ENCODE assay signal across 39 cellular contexts in genomic region chr10:130080461-130080814, GRCh38.
"Had no signal": no experiment of that assay in that cellular context is flagged by ENCODE, and none has a peak within 500 bp of the region (broad histone marks: within the 10 kb centered on the region; RNA-seq: fewer than 3 reads in every experiment).

No MANE protein-coding gene starts in this region.

- H3K4me3 ChIP-seq: adrenal gland, breast epithelium, cardiac muscle cell, esophagus muscularis mucosa, gastrocnemius medialis, heart left ventricle had no signal

- H3K36me3 Mint-ChIP-seq: activated CD8-positive, alpha-beta memory T cell treated with anti-CD3 and anti-CD28 coated beads, Interleukin-2, amount 10 ng/mL, durations not matched to agents 7 days and 5 days; brain had no signal

- H3K27me3 ChIP-seq: adrenal gland, breast epithelium, cardiac muscle cell, esophagus muscularis mucosa, foreskin keratinocyte, gastrocnemius medialis, heart left ventricle had no signal

- DNase-seq: activated CD4-positive, alpha-beta memory T cell treated with anti-CD3 and anti-CD28 coated beads for 36 hours; activated CD4-positive, alpha-beta T cell treated with anti-CD3 and anti-CD28 coated beads for 36 hours; activated CD4-positive, alpha-beta T cell treated with anti-CD3 and anti-CD28 coated beads, Interleukin-2, amount 10 ng/mL, durations not matched to agents 24 days and 14 days; activated CD4-positive, CD25-positive, alpha-beta regulatory T cell; activated CD4-positive, CD25-positive, alpha-beta regulatory T cell treated with anti-CD3 and anti-CD28 coated beads, Interleukin-2, amount 50 U/mL, for 72 hours; activated CD8-positive, alpha-beta memory T cell treated with anti-CD3 and anti-CD28 coated beads, Interleukin-2, amount 10 ng/mL, durations not matched to agents 7 days and 5 days; activated CD8-positive, alpha-beta memory T cell treated with anti-CD3 and anti-CD28 coated beads, Interleukin-2, amount 50 U/mL, for 4 hours; activated CD8-positive, alpha-beta T cell treated with anti-CD3 and anti-CD28 coated beads, Interleukin-2, amount 10 ng/mL, durations not matched to agents 7 days and 5 days; activated effector memory CD4-positive, alpha-beta T cell treated with anti-CD3 and anti-CD28 coated beads, Interleukin-2, amount 50 U/mL, for 16 hours; activated naive CD4-positive, alpha-beta T cell treated with anti-CD3 and anti-CD28 coated beads for 36 hours; activated naive CD8-positive, alpha-beta T cell treated with anti-CD3 and anti-CD28 coated beads for 36 hours; activated naive CD8-positive, alpha-beta T cell treated with anti-CD3 and anti-CD28 coated beads, Interleukin-2, amount 50 U/mL, for 24 hours; activated T-cell treated with anti-CD3 and anti-CD28 coated beads, Interleukin-2, amount 50 U/mL, for 1 hour; activated T-cell treated with anti-CD3 and anti-CD28 coated beads, Interleukin-2, amount 50 U/mL, for 48 hours; adrenal gland; amygdala; aorta; central memory CD4-positive, alpha-beta T cell; cerebellar nuclear complex; cortex of kidney; dermis blood vessel endothelial cell; effector CD4-positive, alpha-beta T cell; effector memory CD8-positive, alpha-beta T cell; erythroblast; foreskin keratinocyte; gastrocnemius medialis; glutamatergic neuron; heart left ventricle; T-helper 1 cell; T-helper 17 cell; T1000 had no signal

- H3K4me3 Mint-ChIP-seq: activated CD4-positive, alpha-beta memory T cell treated with anti-CD3 and anti-CD28 coated beads for 36 hours; activated CD4-positive, alpha-beta T cell treated with anti-CD3 and anti-CD28 coated beads for 36 hours; activated CD4-positive, alpha-beta T cell treated with anti-CD3 and anti-CD28 coated beads, Interleukin-2, amount 10 ng/mL, durations not matched to agents 24 days and 14 days; activated CD8-positive, alpha-beta memory T cell treated with anti-CD3 and anti-CD28 coated beads, Interleukin-2, amount 10 ng/mL, durations not matched to agents 7 days and 5 days; activated CD8-positive, alpha-beta T cell treated with anti-CD3 and anti-CD28 coated beads, Interleukin-2, amount 10 ng/mL, durations not matched to agents 7 days and 5 days; activated naive CD4-positive, alpha-beta T cell treated with anti-CD3 and anti-CD28 coated beads for 36 hours; activated naive CD4-positive, alpha-beta T cell treated with anti-CD3 and anti-CD28 coated beads, Interleukin-2, amount 50 U/mL, for 24 hours; activated naive CD8-positive, alpha-beta T cell treated with anti-CD3 and anti-CD28 coated beads for 36 hours; activated naive CD8-positive, alpha-beta T cell treated with anti-CD3 and anti-CD28 coated beads, Interleukin-2, amount 50 U/mL, for 24 hours; activated T-helper 1 cell treated with anti-CD3 and anti-CD28 coated beads, Interleukin-12 subunit alpha, Interleukin-12 subunit beta, Interleukin-2, Interleukin-4 antibody, amounts not matched to agents 30 ng/mL and 10 ng/mL and 1 ng/mL, durations not matched to agents 14 hours and 24 hours and 36 hours; brain; effector memory CD8-positive, alpha-beta T cell; T-helper 17 cell; T-helper 2 cell treated with Interferon-gamma antibody and Interleukin-4, amounts not matched to agents 5 μg/mL and 100 μg/mL, for 36 hours had no signal

- H3K4me1 Mint-ChIP-seq: activated CD4-positive, alpha-beta T cell treated with anti-CD3 and anti-CD28 coated beads for 36 hours; activated CD4-positive, alpha-beta T cell treated with anti-CD3 and anti-CD28 coated beads, Interleukin-2, amount 10 ng/mL, durations not matched to agents 24 days and 14 days; activated CD8-positive, alpha-beta memory T cell treated with anti-CD3 and anti-CD28 coated beads, Interleukin-2, amount 10 ng/mL, durations not matched to agents 7 days and 5 days; activated naive CD4-positive, alpha-beta T cell treated with anti-CD3 and anti-CD28 coated beads, Interleukin-2, amount 50 U/mL, for 24 hours; activated naive CD8-positive, alpha-beta T cell treated with anti-CD3 and anti-CD28 coated beads for 36 hours; activated naive CD8-positive, alpha-beta T cell treated with anti-CD3 and anti-CD28 coated beads, Interleukin-2, amount 50 U/mL, for 24 hours; brain had no signal

- H3K36me3 ChIP-seq: adrenal gland, breast epithelium, cardiac muscle cell, gastrocnemius medialis had no signal

- H3K27me3 Mint-ChIP-seq: activated CD4-positive, alpha-beta memory T cell treated with anti-CD3 and anti-CD28 coated beads for 36 hours; activated CD4-positive, alpha-beta T cell treated with anti-CD3 and anti-CD28 coated beads for 36 hours; activated CD8-positive, alpha-beta memory T cell treated with anti-CD3 and anti-CD28 coated beads, Interleukin-2, amount 10 ng/mL, durations not matched to agents 7 days and 5 days; activated naive CD4-positive, alpha-beta T cell treated with anti-CD3 and anti-CD28 coated beads, Interleukin-2, amount 50 U/mL, for 24 hours; activated naive CD8-positive, alpha-beta T cell treated with anti-CD3 and anti-CD28 coated beads for 36 hours; activated naive CD8-positive, alpha-beta T cell treated with anti-CD3 and anti-CD28 coated beads, Interleukin-2, amount 50 U/mL, for 24 hours; effector memory CD8-positive, alpha-beta T cell; T-helper 17 cell had no signal

- H3K27ac ChIP-seq: adrenal gland, breast epithelium, cardiac muscle cell, esophagus muscularis mucosa, foreskin keratinocyte, gastrocnemius medialis, heart left ventricle had no signal

- H3K9me3 ChIP-seq: adrenal gland, breast epithelium, esophagus muscularis mucosa, gastrocnemius medialis had no signal

- ATAC-seq: activated CD4-positive, alpha-beta T cell treated with anti-CD3 and anti-CD28 coated beads for 36 hours; activated CD8-positive, alpha-beta memory T cell treated with anti-CD3 and anti-CD28 coated beads, Interleukin-2, amount 10 ng/mL, durations not matched to agents 7 days and 5 days; activated CD8-positive, alpha-beta T cell treated with anti-CD3 and anti-CD28 coated beads, Interleukin-2, amount 10 ng/mL, durations not matched to agents 7 days and 5 days; activated naive CD8-positive, alpha-beta T cell treated with anti-CD3 and anti-CD28 coated beads, Interleukin-2, amount 50 U/mL, for 24 hours; effector memory CD8-positive, alpha-beta T cell; foreskin keratinocyte; gastrocnemius medialis; heart left ventricle; T-helper 17 cell had no signal

- H3K9me3 Mint-ChIP-seq: activated CD4-positive, alpha-beta T cell treated with anti-CD3 and anti-CD28 coated beads, Interleukin-2, amount 10 ng/mL, durations not matched to agents 24 days and 14 days; activated T-helper 1 cell treated with anti-CD3 and anti-CD28 coated beads, Interleukin-12 subunit alpha, Interleukin-12 subunit beta, Interleukin-2, Interleukin-4 antibody, amounts not matched to agents 30 ng/mL and 10 ng/mL and 1 ng/mL, durations not matched to agents 14 hours and 24 hours and 36 hours; activated T-helper 2 cell treated with anti-CD3 and anti-CD28 coated beads, Interferon-gamma antibody, Interleukin-2, Interleukin-4, amounts not matched to agents 10 μg/mL and 5 μg/mL and 100 μg/mL, durations not matched to agents 14 hours and 24 hours and 36 hours; effector memory CD8-positive, alpha-beta T cell; T-helper 2 cell treated with Interferon-gamma antibody and Interleukin-4, amounts not matched to agents 5 μg/mL and 100 μg/mL, for 36 hours had no signal

- H3K27ac Mint-ChIP-seq: activated CD4-positive, alpha-beta memory T cell treated with anti-CD3 and anti-CD28 coated beads for 36 hours; activated CD4-positive, alpha-beta T cell treated with anti-CD3 and anti-CD28 coated beads for 36 hours; activated CD4-positive, alpha-beta T cell treated with anti-CD3 and anti-CD28 coated beads, Interleukin-2, amount 10 ng/mL, durations not matched to agents 24 days and 14 days; activated CD8-positive, alpha-beta memory T cell treated with anti-CD3 and anti-CD28 coated beads, Interleukin-2, amount 10 ng/mL, durations not matched to agents 7 days and 5 days; activated CD8-positive, alpha-beta T cell treated with anti-CD3 and anti-CD28 coated beads, Interleukin-2, amount 10 ng/mL, durations not matched to agents 7 days and 5 days; activated naive CD4-positive, alpha-beta T cell treated with anti-CD3 and anti-CD28 coated beads for 36 hours; activated naive CD4-positive, alpha-beta T cell treated with anti-CD3 and anti-CD28 coated beads, Interleukin-2, amount 50 U/mL, for 24 hours; activated naive CD8-positive, alpha-beta T cell treated with anti-CD3 and anti-CD28 coated beads for 36 hours; activated naive CD8-positive, alpha-beta T cell treated with anti-CD3 and anti-CD28 coated beads, Interleukin-2, amount 50 U/mL, for 24 hours; activated T-helper 1 cell treated with anti-CD3 and anti-CD28 coated beads, Interleukin-12 subunit alpha, Interleukin-12 subunit beta, Interleukin-2, Interleukin-4 antibody, amounts not matched to agents 30 ng/mL and 10 ng/mL and 1 ng/mL, durations not matched to agents 14 hours and 24 hours and 36 hours; activated T-helper 2 cell treated with anti-CD3 and anti-CD28 coated beads, Interferon-gamma antibody, Interleukin-2, Interleukin-4, amounts not matched to agents 10 μg/mL and 5 μg/mL and 100 μg/mL, durations not matched to agents 14 hours and 24 hours and 36 hours; brain; effector memory CD8-positive, alpha-beta T cell; T-helper 17 cell; T-helper 2 cell treated with Interferon-gamma antibody and Interleukin-4, amounts not matched to agents 5 μg/mL and 100 μg/mL, for 36 hours had no signal

- H3K4me1 ChIP-seq: adrenal gland, breast epithelium, esophagus muscularis mucosa, foreskin keratinocyte, gastrocnemius medialis, heart left ventricle had no signal
